Comparison of ENCODE assay signal across 8 cellular contexts in genomic region chr15:77083381-77084160, GRCh38. TPM values are rescaled to one million over a fixed set of nuclear protein-coding genes. Genes with fewer than 3 reads are reported as not detected.
DNase-seq lines count a peak whose midpoint lies in the region; TF ChIP-seq lines count a peak whose summit lies in the region.

No MANE protein-coding gene starts in this region.

- CTCF ChIA-PET in HEK293T (lab: Yijun Ruan, JAX): no interaction called here

- DNase-seq in DMS153 (lab: John Stamatoyannopoulos, UW): peak; percentile 75
- DNase-seq in HEK293T (ENCODE audit: extremely low spot score): peak; percentile 76
- DNase-seq in NCI-H2029 treated with DMSO at 0.1 percent for 48 hours (lab: John Stamatoyannopoulos, UW): peak; percentile 59
- peak; percentile 22 to 45 for DNase-seq in activated CD4-positive, alpha-beta T cell treated with anti-CD3 and anti-CD28 coated beads for 24 hours (ENCODE audit: low read depth in 2 of 2)
- DNase-seq in cerebellum (ENCODE audit: low spot score): peak; percentile 93
- DNase-seq in kidney glomerular epithelial cell (lab: John Stamatoyannopoulos, UW): peak; percentile 87
- peak; percentile 31 to 44 for DNase-seq in stimulated activated CD4-positive, alpha-beta T cell treated with anti-CD3 and anti-CD28 coated beads, Interleukin-1b, Interleukin-23, amount 100 ng/mL, for 4 hours (ENCODE audit: low read depth in 2 of 2)
- no peak for DNase-seq in SW 1271 (lab: John Stamatoyannopoulos, UW)

- POLR2A ChIA-PET in HEK293T (lab: Yijun Ruan, JAX): no interaction called here

TF ChIP-seq in HEK293T, 16 proteins besides CTCF, POLR2A, EP300 and RAD21:
- TF ChIP-seq FOXA1 (IDR thresholded peaks at IDR 0.05) (no peak), L3MBTL2 (conservative IDR thresholded peaks at IDR 0.05) (peak; percentile 9; the same call in 1 of the 2 replicates)
- TF ChIP-seq, protein P1, sequence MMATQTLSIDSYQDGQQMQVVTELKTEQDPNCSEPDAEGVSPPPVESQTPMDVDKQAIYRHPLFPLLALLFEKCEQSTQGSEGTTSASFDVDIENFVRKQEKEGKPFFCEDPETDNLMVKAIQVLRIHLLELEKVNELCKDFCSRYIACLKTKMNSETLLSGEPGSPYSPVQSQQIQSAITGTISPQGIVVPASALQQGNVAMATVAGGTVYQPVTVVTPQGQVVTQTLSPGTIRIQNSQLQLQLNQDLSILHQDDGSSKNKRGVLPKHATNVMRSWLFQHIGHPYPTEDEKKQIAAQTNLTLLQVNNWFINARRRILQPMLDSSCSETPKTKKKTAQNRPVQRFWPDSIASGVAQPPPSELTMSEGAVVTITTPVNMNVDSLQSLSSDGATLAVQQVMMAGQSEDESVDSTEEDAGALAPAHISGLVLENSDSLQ (IDR thresholded peaks at IDR 0.05): 0 out of 2 replicates have a peak, but pooled peaks have one; percentile 2
TF ChIP-seq in HEK293T: peak in this region for 2.

RNA-seq across cellular contexts. Expression of gene TSPAN3, which starts 12.7 kb away (rescaled TPM):
- total RNA-seq in cerebellum: 261 TPM

Comparison
In these comparisons a context has a peak if more than half of its experiments do, and no peak if none do; other contexts are left out.
1. DNase-seq: peak in DMS153 (single experiment), HEK293T (single experiment), NCI-H2029 treated with DMSO at 0.1 percent for 48 hours (single experiment), activated CD4-positive, alpha-beta T cell treated with anti-CD3 and anti-CD28 coated beads for 24 hours (2 of 2), cerebellum (single experiment), kidney glomerular epithelial cell (single experiment) and stimulated activated CD4-positive, alpha-beta T cell treated with anti-CD3 and anti-CD28 coated beads, Interleukin-1b, Interleukin-23, amount 100 ng/mL, for 4 hours (2 of 2); none in SW 1271 (0 of 2).